ENCODE assay signal across 1 cellular context in the genomic region with DNA sequence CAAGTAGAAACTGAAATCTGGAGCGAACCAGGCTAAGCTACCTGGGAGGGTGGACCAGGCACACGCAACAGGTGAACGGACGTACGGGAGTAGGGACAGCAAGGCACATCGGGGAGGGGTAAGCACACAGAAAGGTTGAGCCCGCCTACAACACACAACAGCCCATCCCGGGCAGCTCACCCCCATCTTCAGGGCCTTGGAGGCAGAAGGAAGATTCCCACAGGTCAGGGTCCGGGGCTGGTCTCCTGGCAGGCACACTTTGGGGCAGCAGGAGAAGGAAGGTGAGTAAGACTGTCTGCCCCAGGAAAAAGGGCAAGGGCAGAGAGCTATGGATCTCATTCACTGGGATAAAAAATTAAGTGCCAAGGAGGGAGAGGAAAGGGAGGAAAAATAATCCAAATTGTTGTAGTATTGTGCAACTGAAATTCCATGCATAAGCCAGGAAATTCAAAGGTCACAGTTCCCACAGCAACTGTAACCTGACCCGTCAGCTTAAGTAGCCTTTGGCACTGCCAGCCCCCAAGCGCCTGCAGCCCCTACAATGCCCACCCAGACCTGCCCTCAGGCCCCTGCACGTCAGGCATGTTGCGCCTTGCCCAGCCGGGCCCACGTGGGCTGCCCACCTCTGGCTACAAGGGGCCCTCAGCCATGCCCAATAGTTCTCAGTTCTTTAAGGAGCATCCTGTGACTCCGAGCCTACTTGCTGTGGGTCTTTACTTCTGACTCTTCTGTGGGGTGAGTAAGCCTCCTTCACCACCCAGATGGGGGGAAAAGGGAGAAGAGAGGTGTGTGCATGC.
TF ChIP-seq lines count a peak whose summit lies in the region.

No MANE protein-coding gene starts in this region.

TF ChIP-seq in HepG2, 621 proteins besides CTCF, POLR2A, EP300 and RAD21 (continued from another document and continues in another):
- TF ChIP-seq, protein P1, sequence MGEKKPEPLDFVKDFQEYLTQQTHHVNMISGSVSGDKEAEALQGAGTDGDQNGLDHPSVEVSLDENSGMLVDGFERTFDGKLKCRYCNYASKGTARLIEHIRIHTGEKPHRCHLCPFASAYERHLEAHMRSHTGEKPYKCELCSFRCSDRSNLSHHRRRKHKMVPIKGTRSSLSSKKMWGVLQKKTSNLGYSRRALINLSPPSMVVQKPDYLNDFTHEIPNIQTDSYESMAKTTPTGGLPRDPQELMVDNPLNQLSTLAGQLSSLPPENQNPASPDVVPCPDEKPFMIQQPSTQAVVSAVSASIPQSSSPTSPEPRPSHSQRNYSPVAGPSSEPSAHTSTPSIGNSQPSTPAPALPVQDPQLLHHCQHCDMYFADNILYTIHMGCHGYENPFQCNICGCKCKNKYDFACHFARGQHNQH (CRISPR knock-in tag; IDR thresholded peaks at IDR 0.05), result peak; percentile 56; the same call in 1 of the 2 replicates
- TF ChIP-seq ZSCAN31 (CRISPR knock-in tag; IDR thresholded peaks at IDR 0.05; ENCODE audit: low read depth) (peak; percentile 77; the same call in 1 of the 2 replicates), SIX1 (CRISPR knock-in tag; IDR thresholded peaks at IDR 0.05; ENCODE audit: borderline replicate concordance) (peak; percentile 99), RFX3 (CRISPR knock-in tag; IDR thresholded peaks at IDR 0.05) (peak; percentile 49; the same call in 1 of the 2 replicates), KLF9 (CRISPR knock-in tag; IDR thresholded peaks at IDR 0.05; ENCODE audit: low read depth) (no peak), ASH2L (IDR thresholded peaks at IDR 0.05; ENCODE audit: insufficient read length, low read depth, low read length) (peak; percentile 76), ZNF629 (CRISPR knock-in tag; conservative IDR thresholded peaks at IDR 0.05) (0 out of 2 replicates have a peak, but pooled peaks have one; percentile 31), SNAPC2 (CRISPR knock-in tag; IDR thresholded peaks at IDR 0.05) (no peak), CHD4 (IDR thresholded peaks at IDR 0.05; ENCODE audit: borderline replicate concordance, low read length) (peak; percentile 74; the same call in 1 of the 2 replicates), U2AF2 (IDR thresholded peaks at IDR 0.05; ENCODE audit: low read depth, low read length) (no peak), MTA1 (CRISPR knock-in tag; IDR thresholded peaks at IDR 0.05; ENCODE audit: borderline replicate concordance) (peak; percentile 69; the same call in 1 of the 2 replicates), PHF21A (CRISPR knock-in tag; IDR thresholded peaks at IDR 0.05) (peak; percentile 86), SMC3 (IDR thresholded peaks at IDR 0.05; ENCODE audit: low read length) (peak; percentile 33; the same call in 1 of the 2 replicates), SOX5 (CRISPR knock-in tag; IDR thresholded peaks at IDR 0.05; ENCODE audit: borderline replicate concordance) (peak; percentile 41; the same call in 1 of the 2 replicates), SP5 (CRISPR knock-in tag; IDR thresholded peaks at IDR 0.05; ENCODE audit: borderline replicate concordance, low read depth) (0 out of 2 replicates have a peak, but pooled peaks have one; percentile 9), SOX13 (IDR thresholded peaks at IDR 0.05) (no peak), SOX13 (CRISPR knock-in tag; conservative IDR thresholded peaks at IDR 0.05 in 1 of 2, IDR thresholded peaks at IDR 0.05 in 1 of 2) (peak in 1 of 2 experiments; percentile 62; a peak in 1 of 4 replicates), RARA (CRISPR knock-in tag; IDR thresholded peaks at IDR 0.05) (peak; percentile 61; the same call in 1 of the 2 replicates), ZNF598 (CRISPR knock-in tag; IDR thresholded peaks at IDR 0.05; ENCODE audit: borderline replicate concordance) (0 out of 2 replicates have a peak, but pooled peaks have one; percentile 63), CEBPB (IDR thresholded peaks at IDR 0.05; ENCODE audit: borderline replicate concordance, low read depth, low read length) (peak; percentile 98), SRSF4 (IDR thresholded peaks at IDR 0.05; ENCODE audit: low read depth, low read length, poor library complexity, severe bottlenecking) (no peak), DMAP1 (CRISPR knock-in tag; IDR thresholded peaks at IDR 0.05) (0 out of 2 replicates have a peak, but pooled peaks have one; percentile 54), NCOA1 (CRISPR knock-in tag; IDR thresholded peaks at IDR 0.05) (0 out of 2 replicates have a peak, but pooled peaks have one; percentile 13), MED13 (CRISPR knock-in tag; IDR thresholded peaks at IDR 0.05) (no peak), ZNF572 (CRISPR knock-in tag; IDR thresholded peaks at IDR 0.05) (0 out of 2 replicates have a peak, but pooled peaks have one; percentile 47), EHMT2 (IDR thresholded peaks at IDR 0.05; ENCODE audit: borderline replicate concordance, low read depth, low read length) (peak; percentile 52; the same call in 1 of the 2 replicates)
- TF ChIP-seq, protein P2, sequence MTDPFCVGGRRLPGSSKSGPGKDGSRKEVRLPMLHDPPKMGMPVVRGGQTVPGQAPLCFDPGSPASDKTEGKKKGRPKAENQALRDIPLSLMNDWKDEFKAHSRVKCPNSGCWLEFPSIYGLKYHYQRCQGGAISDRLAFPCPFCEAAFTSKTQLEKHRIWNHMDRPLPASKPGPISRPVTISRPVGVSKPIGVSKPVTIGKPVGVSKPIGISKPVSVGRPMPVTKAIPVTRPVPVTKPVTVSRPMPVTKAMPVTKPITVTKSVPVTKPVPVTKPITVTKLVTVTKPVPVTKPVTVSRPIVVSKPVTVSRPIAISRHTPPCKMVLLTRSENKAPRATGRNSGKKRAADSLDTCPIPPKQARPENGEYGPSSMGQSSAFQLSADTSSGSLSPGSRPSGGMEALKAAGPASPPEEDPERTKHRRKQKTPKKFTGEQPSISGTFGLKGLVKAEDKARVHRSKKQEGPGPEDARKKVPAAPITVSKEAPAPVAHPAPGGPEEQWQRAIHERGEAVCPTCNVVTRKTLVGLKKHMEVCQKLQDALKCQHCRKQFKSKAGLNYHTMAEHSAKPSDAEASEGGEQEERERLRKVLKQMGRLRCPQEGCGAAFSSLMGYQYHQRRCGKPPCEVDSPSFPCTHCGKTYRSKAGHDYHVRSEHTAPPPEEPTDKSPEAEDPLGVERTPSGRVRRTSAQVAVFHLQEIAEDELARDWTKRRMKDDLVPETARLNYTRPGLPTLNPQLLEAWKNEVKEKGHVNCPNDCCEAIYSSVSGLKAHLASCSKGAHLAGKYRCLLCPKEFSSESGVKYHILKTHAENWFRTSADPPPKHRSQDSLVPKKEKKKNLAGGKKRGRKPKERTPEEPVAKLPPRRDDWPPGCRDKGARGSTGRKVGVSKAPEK (CRISPR knock-in tag; IDR thresholded peaks at IDR 0.05; ENCODE audit: borderline replicate concordance), result no peak
- TF ChIP-seq, protein P3, sequence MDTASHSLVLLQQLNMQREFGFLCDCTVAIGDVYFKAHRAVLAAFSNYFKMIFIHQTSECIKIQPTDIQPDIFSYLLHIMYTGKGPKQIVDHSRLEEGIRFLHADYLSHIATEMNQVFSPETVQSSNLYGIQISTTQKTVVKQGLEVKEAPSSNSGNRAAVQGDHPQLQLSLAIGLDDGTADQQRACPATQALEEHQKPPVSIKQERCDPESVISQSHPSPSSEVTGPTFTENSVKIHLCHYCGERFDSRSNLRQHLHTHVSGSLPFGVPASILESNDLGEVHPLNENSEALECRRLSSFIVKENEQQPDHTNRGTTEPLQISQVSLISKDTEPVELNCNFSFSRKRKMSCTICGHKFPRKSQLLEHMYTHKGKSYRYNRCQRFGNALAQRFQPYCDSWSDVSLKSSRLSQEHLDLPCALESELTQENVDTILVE (CRISPR knock-in tag; IDR thresholded peaks at IDR 0.05), result 0 out of 2 replicates have a peak, but pooled peaks have one; percentile 41
- TF ChIP-seq, protein P4, sequence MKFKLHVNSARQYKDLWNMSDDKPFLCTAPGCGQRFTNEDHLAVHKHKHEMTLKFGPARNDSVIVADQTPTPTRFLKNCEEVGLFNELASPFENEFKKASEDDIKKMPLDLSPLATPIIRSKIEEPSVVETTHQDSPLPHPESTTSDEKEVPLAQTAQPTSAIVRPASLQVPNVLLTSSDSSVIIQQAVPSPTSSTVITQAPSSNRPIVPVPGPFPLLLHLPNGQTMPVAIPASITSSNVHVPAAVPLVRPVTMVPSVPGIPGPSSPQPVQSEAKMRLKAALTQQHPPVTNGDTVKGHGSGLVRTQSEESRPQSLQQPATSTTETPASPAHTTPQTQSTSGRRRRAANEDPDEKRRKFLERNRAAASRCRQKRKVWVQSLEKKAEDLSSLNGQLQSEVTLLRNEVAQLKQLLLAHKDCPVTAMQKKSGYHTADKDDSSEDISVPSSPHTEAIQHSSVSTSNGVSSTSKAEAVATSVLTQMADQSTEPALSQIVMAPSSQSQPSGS (CRISPR knock-in tag; IDR thresholded peaks at IDR 0.05), result peak; percentile 48; the same call in 1 of the 2 replicates
- TF ChIP-seq, protein P5, sequence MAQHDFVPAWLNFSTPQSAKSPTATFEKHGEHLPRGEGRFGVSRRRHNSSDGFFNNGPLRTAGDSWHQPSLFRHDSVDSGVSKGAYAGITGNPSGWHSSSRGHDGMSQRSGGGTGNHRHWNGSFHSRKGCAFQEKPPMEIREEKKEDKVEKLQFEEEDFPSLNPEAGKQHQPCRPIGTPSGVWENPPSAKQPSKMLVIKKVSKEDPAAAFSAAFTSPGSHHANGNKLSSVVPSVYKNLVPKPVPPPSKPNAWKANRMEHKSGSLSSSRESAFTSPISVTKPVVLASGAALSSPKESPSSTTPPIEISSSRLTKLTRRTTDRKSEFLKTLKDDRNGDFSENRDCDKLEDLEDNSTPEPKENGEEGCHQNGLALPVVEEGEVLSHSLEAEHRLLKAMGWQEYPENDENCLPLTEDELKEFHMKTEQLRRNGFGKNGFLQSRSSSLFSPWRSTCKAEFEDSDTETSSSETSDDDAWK (CRISPR knock-in tag; IDR thresholded peaks at IDR 0.05), result no peak
- TF ChIP-seq, protein P6, sequence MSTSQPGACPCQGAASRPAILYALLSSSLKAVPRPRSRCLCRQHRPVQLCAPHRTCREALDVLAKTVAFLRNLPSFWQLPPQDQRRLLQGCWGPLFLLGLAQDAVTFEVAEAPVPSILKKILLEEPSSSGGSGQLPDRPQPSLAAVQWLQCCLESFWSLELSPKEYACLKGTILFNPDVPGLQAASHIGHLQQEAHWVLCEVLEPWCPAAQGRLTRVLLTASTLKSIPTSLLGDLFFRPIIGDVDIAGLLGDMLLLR (CRISPR knock-in tag; IDR thresholded peaks at IDR 0.05), result no peak
- TF ChIP-seq, protein P7, sequence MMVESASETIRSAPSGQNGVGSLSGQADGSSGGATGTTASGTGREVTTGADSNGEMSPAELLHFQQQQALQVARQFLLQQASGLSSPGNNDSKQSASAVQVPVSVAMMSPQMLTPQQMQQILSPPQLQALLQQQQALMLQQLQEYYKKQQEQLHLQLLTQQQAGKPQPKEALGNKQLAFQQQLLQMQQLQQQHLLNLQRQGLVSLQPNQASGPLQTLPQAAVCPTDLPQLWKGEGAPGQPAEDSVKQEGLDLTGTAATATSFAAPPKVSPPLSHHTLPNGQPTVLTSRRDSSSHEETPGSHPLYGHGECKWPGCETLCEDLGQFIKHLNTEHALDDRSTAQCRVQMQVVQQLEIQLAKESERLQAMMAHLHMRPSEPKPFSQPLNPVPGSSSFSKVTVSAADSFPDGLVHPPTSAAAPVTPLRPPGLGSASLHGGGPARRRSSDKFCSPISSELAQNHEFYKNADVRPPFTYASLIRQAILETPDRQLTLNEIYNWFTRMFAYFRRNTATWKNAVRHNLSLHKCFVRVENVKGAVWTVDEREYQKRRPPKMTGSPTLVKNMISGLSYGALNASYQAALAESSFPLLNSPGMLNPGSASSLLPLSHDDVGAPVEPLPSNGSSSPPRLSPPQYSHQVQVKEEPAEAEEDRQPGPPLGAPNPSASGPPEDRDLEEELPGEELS (CRISPR knock-in tag; IDR thresholded peaks at IDR 0.05), result peak; percentile 63; the same call in 1 of the 2 replicates
- TF ChIP-seq, protein P8, sequence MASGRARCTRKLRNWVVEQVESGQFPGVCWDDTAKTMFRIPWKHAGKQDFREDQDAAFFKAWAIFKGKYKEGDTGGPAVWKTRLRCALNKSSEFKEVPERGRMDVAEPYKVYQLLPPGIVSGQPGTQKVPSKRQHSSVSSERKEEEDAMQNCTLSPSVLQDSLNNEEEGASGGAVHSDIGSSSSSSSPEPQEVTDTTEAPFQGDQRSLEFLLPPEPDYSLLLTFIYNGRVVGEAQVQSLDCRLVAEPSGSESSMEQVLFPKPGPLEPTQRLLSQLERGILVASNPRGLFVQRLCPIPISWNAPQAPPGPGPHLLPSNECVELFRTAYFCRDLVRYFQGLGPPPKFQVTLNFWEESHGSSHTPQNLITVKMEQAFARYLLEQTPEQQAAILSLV (CRISPR knock-in tag; IDR thresholded peaks at IDR 0.05; ENCODE audit: borderline replicate concordance), result peak; percentile 50; the same call in 1 of the 2 replicates
- TF ChIP-seq, protein P9, sequence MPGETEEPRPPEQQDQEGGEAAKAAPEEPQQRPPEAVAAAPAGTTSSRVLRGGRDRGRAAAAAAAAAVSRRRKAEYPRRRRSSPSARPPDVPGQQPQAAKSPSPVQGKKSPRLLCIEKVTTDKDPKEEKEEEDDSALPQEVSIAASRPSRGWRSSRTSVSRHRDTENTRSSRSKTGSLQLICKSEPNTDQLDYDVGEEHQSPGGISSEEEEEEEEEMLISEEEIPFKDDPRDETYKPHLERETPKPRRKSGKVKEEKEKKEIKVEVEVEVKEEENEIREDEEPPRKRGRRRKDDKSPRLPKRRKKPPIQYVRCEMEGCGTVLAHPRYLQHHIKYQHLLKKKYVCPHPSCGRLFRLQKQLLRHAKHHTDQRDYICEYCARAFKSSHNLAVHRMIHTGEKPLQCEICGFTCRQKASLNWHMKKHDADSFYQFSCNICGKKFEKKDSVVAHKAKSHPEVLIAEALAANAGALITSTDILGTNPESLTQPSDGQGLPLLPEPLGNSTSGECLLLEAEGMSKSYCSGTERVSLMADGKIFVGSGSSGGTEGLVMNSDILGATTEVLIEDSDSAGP (CRISPR knock-in tag; IDR thresholded peaks at IDR 0.05; ENCODE audit: borderline replicate concordance), result peak; percentile 60; the same call in 1 of the 2 replicates
- TF ChIP-seq, protein P10, sequence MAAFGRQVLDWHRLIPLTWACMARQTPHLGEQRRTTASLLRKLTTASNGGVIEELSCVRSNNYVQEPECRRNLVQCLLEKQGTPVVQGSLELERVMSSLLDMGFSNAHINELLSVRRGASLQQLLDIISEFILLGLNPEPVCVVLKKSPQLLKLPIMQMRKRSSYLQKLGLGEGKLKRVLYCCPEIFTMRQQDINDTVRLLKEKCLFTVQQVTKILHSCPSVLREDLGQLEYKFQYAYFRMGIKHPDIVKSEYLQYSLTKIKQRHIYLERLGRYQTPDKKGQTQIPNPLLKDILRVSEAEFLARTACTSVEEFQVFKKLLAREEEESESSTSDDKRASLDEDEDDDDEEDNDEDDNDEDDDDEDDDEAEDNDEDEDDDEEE (CRISPR knock-in tag; IDR thresholded peaks at IDR 0.05), result no peak
